ENCODE assay signal across 10 cellular contexts in the genomic region with DNA sequence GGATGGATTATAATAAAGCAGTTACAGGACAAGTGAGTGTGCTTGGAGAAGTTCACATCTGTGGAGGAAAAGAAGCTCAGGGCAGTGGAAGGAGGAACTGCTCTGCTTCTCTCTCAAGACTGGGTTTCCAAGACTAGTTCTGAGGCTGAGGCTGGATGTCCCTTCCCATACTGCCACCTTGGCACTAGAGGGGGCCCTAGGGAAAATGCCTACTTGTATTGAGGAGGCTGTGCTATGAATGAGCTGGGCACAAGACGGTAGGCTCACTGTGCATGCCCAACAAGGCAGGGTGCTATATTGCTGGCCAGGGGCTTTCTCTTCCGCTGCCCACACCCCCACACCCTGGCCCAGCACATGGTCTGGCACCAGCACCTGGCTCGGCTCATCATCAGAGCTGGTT.
DNase-seq lines count a peak whose midpoint lies in the region; ATAC-seq, FAIRE-seq and TF ChIP-seq lines count a peak whose summit lies in the region.
"Had no signal": no experiment of that assay in that cellular context is flagged by ENCODE, and none has a peak within 500 bp of the region (broad histone marks: within the 10 kb centered on the region; RNA-seq: fewer than 3 reads in every experiment).

No MANE protein-coding gene starts in this region.

- no peak for TF ChIP-seq RAD21 in GM12878 (IDR thresholded peaks at IDR 0.05; ENCODE audit: insufficient read depth, low read depth, low read length)

- H3K4me3 Mint-ChIP-seq in activated naive CD4-positive, alpha-beta T cell treated with anti-CD3 and anti-CD28 coated beads for 36 hours: no peak overlapping the region

- RAD21 ChIA-PET in GM12878 (lab: Charles Lee; ENCODE audit: unreplicated experiment): no interaction called here

- no peak for FAIRE-seq in GM12878 (lab: Jason Lieb, UNC)

- H3K9me3 Mint-ChIP-seq in activated naive CD4-positive, alpha-beta T cell treated with anti-CD3 and anti-CD28 coated beads for 36 hours: no peaks in the 10 kb centered on the region

- no peak overlapping the region for H3K56ac ChIP-seq in mesendoderm (ENCODE audit: low read length)

- no peaks in the 10 kb centered on the region for H4K20me1 ChIP-seq in Karpas-422 (ENCODE audit: insufficient read depth, low read depth, low read length)
- no peaks in the 10 kb centered on the region for H4K20me1 ChIP-seq in GM12878 (ENCODE audit: control insufficient read depth, insufficient read depth)

- no peak overlapping the region for H3K4ac ChIP-seq in mesendoderm (ENCODE audit: low read depth, low read length)

- TF ChIP-seq CTCF in GM12878 (IDR thresholded peaks at IDR 0.05 in 2 of 3, conservative IDR thresholded peaks at IDR 0.05 in 1 of 3; ENCODE audit: control insufficient read depth in 2 of 3, extremely low read depth in 1 of 3, insufficient read depth in 1 of 3, low read depth in 3 of 3, low read length in 3 of 3) (no peak), ascending aorta (IDR thresholded peaks at IDR 0.05) (no peak)

- intact Hi-C loops in GM12878 (cut with micrococcal nuclease; ENCODE audit: unreplicated experiment) (no loop called here), ascending aorta (cut with DNase I) (no loop called here)
- intact Hi-C loops in activated naive CD4-positive, alpha-beta T cell treated with anti-CD3 and anti-CD28 coated beads for 36 hours (cut with micrococcal nuclease): no loop called here

- H4K5ac ChIP-seq in mesendoderm (ENCODE audit: low read length): no peak overlapping the region

- H3K9ac ChIP-seq in Karpas-422 (ENCODE audit: low read length): no peak overlapping the region
- no peak overlapping the region for H3K9ac ChIP-seq in GM12878 (ENCODE audit: control insufficient read depth, insufficient read depth, low read length)
- H3K9ac ChIP-seq in mesendoderm (ENCODE audit: low read length): no peak overlapping the region

- no peaks in the 10 kb centered on the region for H3K4me1 Mint-ChIP-seq in activated naive CD4-positive, alpha-beta T cell treated with anti-CD3 and anti-CD28 coated beads for 36 hours (ENCODE audit: low read depth)

- H2AK5ac ChIP-seq in mesendoderm (ENCODE audit: low read length): no peak overlapping the region

- in situ Hi-C loops in GM12878 (cut with MboI): no loop called here

- H2AFZ ChIP-seq in Karpas-422 (ENCODE audit: low read length): no peak overlapping the region
- no peak overlapping the region for H2AFZ ChIP-seq in GM12878 (ENCODE audit: control insufficient read depth, low read depth, low read length)

- CTCF ChIA-PET in GM12878 (lab: Yijun Ruan, JAX): interaction anchor here (0.6 to 1.6 kb wide), 4 partner anchors 14 to 935 kb away, joined by 3 to 5 read pairs (median 4); no protein-coding TSS in a partner anchor
- CTCF ChIA-PET in activated naive CD4-positive, alpha-beta T cell treated with anti-CD3 and anti-CD28 coated beads for 36 hours (lab: Charles Lee): interaction anchor here (0.7 kb wide), 1 partner anchor 1275 kb away, joined by 3 read pairs; no protein-coding TSS in a partner anchor

- TF ChIP-seq POLR2A in GM12878 (IDR thresholded peaks at IDR 0.05; ENCODE audit: low read depth, low read length): no peak

- H3K36me3 Mint-ChIP-seq in activated naive CD4-positive, alpha-beta T cell treated with anti-CD3 and anti-CD28 coated beads for 36 hours (ENCODE audit: low read depth): no peaks in the 10 kb centered on the region

- no peak overlapping the region for H3K18ac ChIP-seq in mesendoderm (ENCODE audit: low read length)

- H2BK15ac ChIP-seq in mesendoderm (replicated peaks; ENCODE audit: low read depth): no peak overlapping the region

- 0 out of 3 replicates have a peak, but pooled peaks have one; percentile 24 for ATAC-seq in GM12878

- H3K27me3 Mint-ChIP-seq in activated naive CD4-positive, alpha-beta T cell treated with anti-CD3 and anti-CD28 coated beads for 36 hours (ENCODE audit: low read depth): peaks cover 6% of the 10 kb centered on the region

- H3K9me2 ChIP-seq in Karpas-422 (replicated peaks; ENCODE audit: insufficient read depth, low read length): no peaks in the 10 kb centered on the region

- H3K36me3 ChIP-seq in Karpas-422 (ENCODE audit: insufficient read depth, low read length): no peaks in the 10 kb centered on the region
- no peaks in the 10 kb centered on the region for H3K36me3 ChIP-seq in GM12878 (ENCODE audit: control insufficient read depth in 2 of 2, insufficient read depth in 2 of 2, low read length in 1 of 2)
- no peaks in the 10 kb centered on the region for H3K36me3 ChIP-seq in mesendoderm (ENCODE audit: control insufficient read depth, insufficient read depth, low read length)
- H3K36me3 ChIP-seq in ascending aorta: no peaks in the 10 kb centered on the region
- H3K36me3 ChIP-seq: neutrophil had no signal

- no peaks in the 10 kb centered on the region for H3K4me1 ChIP-seq in Karpas-422 (ENCODE audit: low read length)
- no peaks in the 10 kb centered on the region for H3K4me1 ChIP-seq in GM12878 (ENCODE audit: control insufficient read depth, insufficient read depth, low read length)
- H3K4me1 ChIP-seq in mesendoderm (ENCODE audit: control insufficient read depth, low read depth, low read length): peaks cover 2% of the 10 kb centered on the region
- no peaks in the 10 kb centered on the region for H3K4me1 ChIP-seq in ascending aorta

- H3K9me3 ChIP-seq in Karpas-422 (ENCODE audit: low read length): no peaks in the 10 kb centered on the region
- no peaks in the 10 kb centered on the region for H3K9me3 ChIP-seq in GM12878 (replicated peaks; ENCODE audit: control insufficient read depth, insufficient read depth, low read length)
- no peaks in the 10 kb centered on the region for H3K9me3 ChIP-seq in ascending aorta
- H3K9me3 ChIP-seq: neutrophil had no signal

- H3K79me2 ChIP-seq in Karpas-422 (ENCODE audit: low read length): no peaks in the 10 kb centered on the region
- H3K79me2 ChIP-seq in GM12878 (ENCODE audit: control insufficient read depth, insufficient read depth, low read length): no peaks in the 10 kb centered on the region
- no peaks in the 10 kb centered on the region for H3K79me2 ChIP-seq in mesendoderm (ENCODE audit: control insufficient read depth, insufficient read depth, low read length)

- H3K27ac Mint-ChIP-seq in activated naive CD4-positive, alpha-beta T cell treated with anti-CD3 and anti-CD28 coated beads for 36 hours: no peak overlapping the region

- no peak overlapping the region for H2BK120ac ChIP-seq in mesendoderm (ENCODE audit: low read depth, low read length)

- POLR2A ChIA-PET in GM12878 (lab: Charles Lee): no interaction called here

- WGBS in GM12878 (ENCODE audit: insufficient coverage, insufficient replicate concordance, low lambda C conversion rate, missing lambda C conversion rate): 17% methylated on average over 3 of the region's 3 CpGs
- WGBS in mesendoderm (ENCODE audit: extremely low coverage, insufficient coverage, low lambda C conversion rate): no CpG with 5 or more reads among the region's 3 CpGs

- no peak for TF ChIP-seq EP300 in GM12878 (IDR thresholded peaks at IDR 0.05; ENCODE audit: borderline replicate concordance in 1 of 2, control insufficient read depth in 1 of 2, low read depth in 2 of 2, low read length in 2 of 2)

- no peaks in the 10 kb centered on the region for H3K79me1 ChIP-seq in mesendoderm (ENCODE audit: low read length)

- no peak overlapping the region for H2BK5ac ChIP-seq in mesendoderm (ENCODE audit: low read length)

- H3K4me3 ChIP-seq in Karpas-422 (ENCODE audit: low read length): no peak overlapping the region
- no peak overlapping the region for H3K4me3 ChIP-seq in GM12878
- no peak overlapping the region for H3K4me3 ChIP-seq in mesendoderm (ENCODE audit: low read length)
- no peak overlapping the region for H3K4me3 ChIP-seq in ascending aorta

- no peak overlapping the region for H3K23ac ChIP-seq in mesendoderm (ENCODE audit: low read length)

- SMC1A ChIA-PET in GM12878 (lab: Charles Lee; ENCODE audit: uncharacterized antibody, unreplicated experiment): interaction anchor here (1.1 kb wide), 1 partner anchor 95 kb away, joined by 3 read pairs; no protein-coding TSS in a partner anchor

- H3K27me3 ChIP-seq in Karpas-422 (ENCODE audit: low read length) (no peaks in the 10 kb centered on the region), GM12878 (replicated peaks in 1 of 2; ENCODE audit: control insufficient read depth in 2 of 2, insufficient read depth in 2 of 2, low read length in 1 of 2) (no peaks in the 10 kb centered on the region), mesendoderm (ENCODE audit: insufficient read depth, low read length, poor library complexity) (no peaks in the 10 kb centered on the region), ascending aorta (no peaks in the 10 kb centered on the region)
- H3K27me3 ChIP-seq: neutrophil had no signal

- no TSS peak for BruUV-seq in GM12878 (replicated peaks; lab: Mats Ljungman, UMichigan)

- no peak overlapping the region for H4K8ac ChIP-seq in mesendoderm (ENCODE audit: low read depth, low read length)

- DNase-seq in NCI-H1092 treated with DMSO at 0.1 percent for 48 hours (lab: John Stamatoyannopoulos, UW) (peak; percentile 41), NCI-H1092 (lab: John Stamatoyannopoulos, UW) (no peak), Karpas-422 (peak; percentile 45), GM12878 (ENCODE audit: low read depth, low spot score) (no peak), mesendoderm (peak; percentile 42), HuH-7.5 (ENCODE audit: low spot score) (no peak), ascending aorta (ENCODE audit: low spot score in 2 of 2) (no peak)
- DNase-seq in activated naive CD4-positive, alpha-beta T cell treated with anti-CD3 and anti-CD28 coated beads for 36 hours: no peak
- DNase-seq: stimulated activated CD4-positive, alpha-beta T cell treated with anti-CD3 and anti-CD28 coated beads, Interleukin-2, amount 100 ng/mL, for 24 hours had no signal

- no peak overlapping the region for H3K27ac ChIP-seq in Karpas-422 (ENCODE audit: low read length)
- no peak overlapping the region for H3K27ac ChIP-seq in GM12878 (ENCODE audit: control insufficient read depth, insufficient read depth)
- no peak overlapping the region for H3K27ac ChIP-seq in mesendoderm (ENCODE audit: low read depth, low read length)
- no peak overlapping the region for H3K27ac ChIP-seq in ascending aorta
- H3K27ac ChIP-seq: neutrophil had no signal

- H3K4me2 ChIP-seq in Karpas-422 (ENCODE audit: low read depth, low read length, poor library complexity, severe bottlenecking): no peak overlapping the region
- no peak overlapping the region for H3K4me2 ChIP-seq in GM12878 (ENCODE audit: control insufficient read depth, insufficient read depth)
- no peak overlapping the region for H3K4me2 ChIP-seq in mesendoderm (ENCODE audit: low read length)

TF ChIP-seq in GM12878, 131 proteins besides CTCF, POLR2A, EP300 and RAD21 (continues in another document):
- TF ChIP-seq RCOR1 (conservative IDR thresholded peaks at IDR 0.05; ENCODE audit: low read depth, low read length): no peak
- no peak for TF ChIP-seq POLR2AphosphoS5 (IDR thresholded peaks at IDR 0.05; ENCODE audit: low read length)
- TF ChIP-seq TBL1XR1 (IDR thresholded peaks at IDR 0.05; ENCODE audit: low read depth, low read length): no peak
- TF ChIP-seq EGR1 (IDR thresholded peaks at IDR 0.05; ENCODE audit: borderline replicate concordance in 1 of 2, low read depth in 2 of 2, low read length in 2 of 2): no peak
- no peak for TF ChIP-seq RAD51 (IDR thresholded peaks at IDR 0.05)

Comparison
In these comparisons a context has a peak if more than half of its experiments do, and no peak if none do; other contexts are left out.
1. DNase-seq: peak in NCI-H1092 treated with DMSO at 0.1 percent for 48 hours (single experiment), Karpas-422 (single experiment) and mesendoderm (single experiment); none in NCI-H1092 (single experiment), GM12878 (single experiment), HuH-7.5 (single experiment), activated naive CD4-positive, alpha-beta T cell treated with anti-CD3 and anti-CD28 coated beads for 36 hours (single experiment) and ascending aorta (0 of 2).